In genomic region chr1:161662684-161663339, GRCh38 we compare ENCODE assay signal across 9 cellular contexts. TPM values are rescaled to one million over a fixed set of nuclear protein-coding genes. Genes with fewer than 3 reads are reported as not detected.
DNase-seq lines count a peak whose midpoint lies in the region; ATAC-seq and TF ChIP-seq lines count a peak whose summit lies in the region.
"Not testable (repeated sequence)": the region's sequence is repeated elsewhere in the genome, so short reads cannot be mapped to it uniquely, and the experiment has no call there.
"Had no signal": no experiment of that assay in that cellular context is flagged by ENCODE, and none has a peak within 500 bp of the region (broad histone marks: within the 10 kb centered on the region; RNA-seq: fewer than 3 reads in every experiment).

TSS of gene FCGR2B (plus strand) at chr1:161663143. CDS start at chr1:161663242, 99 bp downstream.

- H4K20me1 ChIP-seq in Karpas-422 (ENCODE audit: insufficient read depth, low read depth, low read length), result not testable (repeated sequence)

- peak within 1 kb of the TSS; percentile 80 for H3K27ac ChIP-seq in Karpas-422 (ENCODE audit: low read length)

- H3K27me3 ChIP-seq in GM06990 (replicated peaks; ENCODE audit: control insufficient read depth, insufficient read depth, low read length); Karpas-422 (ENCODE audit: low read length): not testable (repeated sequence)

- not testable (repeated sequence) for TF ChIP-seq CTCF in GM06990 (IDR thresholded peaks at IDR 0.05; ENCODE audit: insufficient read depth, low read length, poor library complexity, severe bottlenecking); subcutaneous adipose tissue (IDR thresholded peaks at IDR 0.05; ENCODE audit: low read depth)

- H2AFZ ChIP-seq in Karpas-422 (ENCODE audit: low read length), result not testable (repeated sequence)

- H3K4me3 ChIP-seq in GM06990 (replicated peaks; ENCODE audit: low read depth, low read length), result peak within 1 kb of the TSS; percentile 10; the same call in 1 of the 2 replicates
- peak within 1 kb of the TSS; percentile 65 for H3K4me3 ChIP-seq in Karpas-422 (ENCODE audit: low read length)

- H3K4me1 ChIP-seq in Karpas-422 (ENCODE audit: low read length), result not testable (repeated sequence)

- H3K9me3 ChIP-seq in Karpas-422 (ENCODE audit: low read length), result not testable (repeated sequence)

- peak within 1 kb of the TSS; percentile 68 for H3K9ac ChIP-seq in Karpas-422 (ENCODE audit: low read length)

- H3K9me2 ChIP-seq in Karpas-422 (replicated peaks; ENCODE audit: insufficient read depth, low read length), result not testable (repeated sequence)

- not testable (repeated sequence) for H3K79me2 ChIP-seq in Karpas-422 (ENCODE audit: low read length)

- H3K4me2 ChIP-seq in Karpas-422 (ENCODE audit: low read depth, low read length, poor library complexity, severe bottlenecking), result peak within 1 kb of the TSS; percentile 62

- ATAC-seq in GM18909 (IDR thresholded peaks at IDR 0.05; ENCODE audit: poor library complexity, unreplicated experiment) (peak; percentile 74), GM21390 (IDR thresholded peaks at IDR 0.05; ENCODE audit: unreplicated experiment) (peak; percentile 79), HG02759 (IDR thresholded peaks at IDR 0.05; ENCODE audit: unreplicated experiment) (peak; percentile 75), HG03135 (IDR thresholded peaks at IDR 0.05; ENCODE audit: unreplicated experiment) (peak; percentile 61), left ventricle myocardium superior (peak; percentile 72)

- intact Hi-C loops in left ventricle myocardium superior (cut with micrococcal nuclease), result not testable (repeated sequence)

- not testable (repeated sequence) for H3K36me3 ChIP-seq in GM06990 (ENCODE audit: control insufficient read depth, insufficient read depth, low read length); Karpas-422 (ENCODE audit: insufficient read depth, low read length)

- not testable (repeated sequence) for DNase-seq in GM06990 (ENCODE audit: extremely low read depth, insufficient read length); Karpas-422; left ventricle myocardium superior

RNA-seq across cellular contexts. Expression of gene FCGR2B, which starts in this region (rescaled TPM):
- 523 and 581 TPM in 2 replicates for total RNA-seq in Karpas-422 (2014; rRNA removed; shearing (Covaris generic); ENCODE audit: low replicate concordance)
- 12.6 TPM for total RNA-seq in left ventricle myocardium superior
- total RNA-seq in subcutaneous adipose tissue, result 100 to 1,000 TPM in 2 of 4 donors, 10 to 100 TPM in 2; 35.0 to 141 (median 102) TPM
- total RNA-seq: mesothelial cell of epicardium had no signal
